Comparison of ENCODE assay signal across 8 cellular contexts in genomic region chr17:45171338-45172231, GRCh38. TPM values are rescaled to one million over a fixed set of nuclear protein-coding genes. Genes with fewer than 3 reads are reported as not detected.
A peak's percentile ranks its signal among the peaks of the same experiment; 100 is the strongest.
DNase-seq lines count a peak whose midpoint lies in the region; ATAC-seq and TF ChIP-seq lines count a peak whose summit lies in the region.

No MANE protein-coding gene starts in this region.

- H2BK120ac ChIP-seq in IMR-90 (ENCODE audit: low read depth, low read length), result peak overlapping the region; percentile 88

- H3K4me1 ChIP-seq in A673 (ENCODE audit: insufficient read depth, low read length, poor library complexity, severe bottlenecking) (peaks cover 23% of the 10 kb centered on the region), IMR-90 (ENCODE audit: control insufficient read depth, insufficient read depth, low read length) (peaks cover 30% of the 10 kb centered on the region)

- peak overlapping the region; percentile 83 for H4K5ac ChIP-seq in IMR-90 (ENCODE audit: low read depth, low read length)

- CTCF ChIA-PET in A673 (lab: Charles Lee), result interaction anchor here (1.1 kb wide), 1 partner anchor 22 kb away, joined by 3 read pairs; no protein-coding TSS in a partner anchor
- CTCF ChIA-PET in IMR-90 (lab: Yijun Ruan, JAX), result interaction anchor here (0.8 to 1.7 kb wide), 4 partner anchors 10 to 36 kb away, joined by 3 to 7 read pairs (median 4); partner anchors contain the start of genes ACBD4 and HEXIM2

- no peak for TF ChIP-seq CTCF in A673 (conservative IDR thresholded peaks at IDR 0.05; ENCODE audit: low read depth, low read length)
- no peak for TF ChIP-seq CTCF in IMR-90 (conservative IDR thresholded peaks at IDR 0.05; ENCODE audit: low read depth, low read length)

- peaks cover 33% of the 10 kb centered on the region for H3K9me1 ChIP-seq in IMR-90 (ENCODE audit: insufficient read depth, low read length)

- peak overlapping the region; percentile 80 for H2BK20ac ChIP-seq in IMR-90 (ENCODE audit: low read depth, low read length)

- H3K9me3 ChIP-seq in A673 (ENCODE audit: low read depth, low read length, poor library complexity, severe bottlenecking) (no peaks in the 10 kb centered on the region), IMR-90 (ENCODE audit: control insufficient read depth, insufficient read depth, low read length) (no peaks in the 10 kb centered on the region)

- H3K4me3 ChIP-seq in A673 (ENCODE audit: low read depth, low read length, poor library complexity, severe bottlenecking) (no peak overlapping the region), IMR-90 (ENCODE audit: insufficient read depth, low read depth, low read length) (no peak overlapping the region)

- H2BK15ac ChIP-seq in IMR-90 (ENCODE audit: low read depth, low read length), result peak overlapping the region; percentile 91; the same call in 2 of the 3 replicates

- ATAC-seq in IMR-90 (ENCODE audit: low read depth) (peak; percentile 25), GM21825 (IDR thresholded peaks at IDR 0.05; ENCODE audit: unreplicated experiment) (no peak), GM21360 (IDR thresholded peaks at IDR 0.05; ENCODE audit: unreplicated experiment) (no peak)

- peak overlapping the region; percentile 95 for H2AK9ac ChIP-seq in IMR-90 (replicated peaks; ENCODE audit: low read depth, low read length, poor library complexity)

- peak overlapping the region; percentile 93 for H2AFZ ChIP-seq in IMR-90 (replicated peaks; ENCODE audit: low read length, poor library complexity)

- 39% methylated on average over 8 of the region's 20 CpGs; no CpG with 5 or more reads in 1 of the 2 experiments for WGBS in IMR-90 (ENCODE audit: extremely low coverage in 2 of 2, insufficient read length in 1 of 2), 2 experiments

- H4K91ac ChIP-seq in IMR-90 (ENCODE audit: insufficient read depth, low read depth, low read length), result peak overlapping the region; percentile 96

- DNase-seq in A673 (ENCODE audit: low spot score) (no peak), IMR-90 (no peak), kidney tubule cell (ENCODE audit: low spot score) (peak; percentile 91), substantia nigra (lab: John Stamatoyannopoulos, UW) (peak in 7 of 49 donors; percentile 12 to 65 (median 34))
- DNase-seq in activated CD8-positive, alpha-beta memory T cell treated with anti-CD3 and anti-CD28 coated beads, Interleukin-2, amount 50 U/mL, for 48 hours, result no peak

- peak overlapping the region; percentile 91 for H3K14ac ChIP-seq in IMR-90 (replicated peaks; ENCODE audit: low read depth, low read length)

- POLR2A ChIA-PET in A673 (lab: Charles Lee; ENCODE audit: low non-redundant PET) (interaction anchor here (0.6 kb wide), 1 partner anchor 24 kb away, joined by 6 read pairs; the partner anchor contains the start of gene HEXIM1), IMR-90 (lab: Charles Lee; ENCODE audit: unreplicated experiment) (interaction anchor here (1.5 to 2.2 kb wide), 2 partner anchors 10 to 26 kb away, joined by 3 to 6 read pairs; partner anchors contain the start of gene HEXIM2)

- H3K79me1 ChIP-seq in IMR-90 (ENCODE audit: low read depth in 1 of 2, low read length in 2 of 2), result peaks cover 0 to 19% of the 10 kb centered on the region in 2 experiments; a peak in 1 of 4 replicates

- peak overlapping the region; percentile 96 for H3K23ac ChIP-seq in IMR-90 (ENCODE audit: low read depth, low read length)

- H4K8ac ChIP-seq in IMR-90 (ENCODE audit: low read depth in 2 of 2, low read length in 2 of 2), result peak overlapping the region; percentile 98 to 99

- H2AK5ac ChIP-seq in IMR-90 (ENCODE audit: low read depth, low read length), result peak overlapping the region; percentile 87

- in situ Hi-C loops in IMR-90 (cut with MboI; ENCODE audit: low sequenced_read_pairs), result no loop called here

- dilution Hi-C loops in IMR-90 (cut with HindIII; ENCODE audit: low sequenced_read_pairs, unreplicated experiment), result no loop called here

- H3K36me3 ChIP-seq in A673 (ENCODE audit: insufficient read depth, low read length, poor library complexity, severe bottlenecking) (no peaks in the 10 kb centered on the region), IMR-90 (ENCODE audit: control insufficient read depth, insufficient read depth, low read length) (peaks cover 4% of the 10 kb centered on the region; the same call in 1 of the 2 replicates)

- peak overlapping the region; percentile 76 for H2BK5ac ChIP-seq in IMR-90 (ENCODE audit: low read depth, low read length, poor library complexity, severe bottlenecking)

- H3K4me2 ChIP-seq in IMR-90 (ENCODE audit: low read depth, low read length), result peak overlapping the region; percentile 33

- peak overlapping the region; percentile 87 for H3K27ac ChIP-seq in A673 (ENCODE audit: low read depth, low read length, poor library complexity, severe bottlenecking)
- H3K27ac ChIP-seq in IMR-90 (ENCODE audit: insufficient read depth, low read length), result peak overlapping the region; percentile 71
- peak overlapping the region; percentile 93 for H3K27ac ChIP-seq in angular gyrus (ENCODE audit: low read depth, low read length)
- peak overlapping the region; percentile 92 for H3K27ac ChIP-seq in substantia nigra (ENCODE audit: low read depth, low read length, poor library complexity, severe bottlenecking)

- no peaks in the 10 kb centered on the region for H4K20me1 ChIP-seq in IMR-90 (ENCODE audit: insufficient read depth, low read length)

- no peak for TF ChIP-seq POLR2A in IMR-90 (IDR thresholded peaks at IDR 0.05; ENCODE audit: low read depth, low read length)

- H3K56ac ChIP-seq in IMR-90 (ENCODE audit: extremely low read depth, insufficient read depth, low read length), result peak overlapping the region; percentile 35; the same call in 1 of the 2 replicates

- BruUV-seq in A673 (replicated peaks; lab: Mats Ljungman, UMichigan) (no TSS peak), IMR-90 (replicated peaks; lab: Mats Ljungman, UMichigan) (no TSS peak)

- TF ChIP-seq RAD21 in IMR-90 (IDR thresholded peaks at IDR 0.05; ENCODE audit: low read length), result no peak

- no peaks in the 10 kb centered on the region for H3K27me3 ChIP-seq in A673 (replicated peaks; ENCODE audit: insufficient read depth, low read depth, low read length, poor library complexity)
- H3K27me3 ChIP-seq in IMR-90 (ENCODE audit: control insufficient read depth, insufficient read depth, low read length), result no peaks in the 10 kb centered on the region

- H3K9ac ChIP-seq in IMR-90 (ENCODE audit: low read depth, low read length), result peak overlapping the region; percentile 60

- H3K18ac ChIP-seq in IMR-90 (ENCODE audit: low read depth, low read length), result peak overlapping the region; percentile 48

- intact Hi-C loops in A673 (cut with micrococcal nuclease; ENCODE audit: unreplicated experiment), result no loop called here
- intact Hi-C loops in IMR-90 (cut with micrococcal nuclease), result no loop called here

- peak overlapping the region; percentile 96 for H3K4ac ChIP-seq in IMR-90 (ENCODE audit: low read depth, low read length)

TF ChIP-seq in IMR-90, 13 proteins besides CTCF, POLR2A, EP300 and RAD21 (continues in another document):
- TF ChIP-seq MAZ (IDR thresholded peaks at IDR 0.05; ENCODE audit: borderline replicate concordance, low read depth, low read length) (no peak), BHLHE40 (IDR thresholded peaks at IDR 0.05; ENCODE audit: low read depth, low read length) (no peak), CHD1 (IDR thresholded peaks at IDR 0.05; ENCODE audit: low read depth, low read length) (no peak), RCOR1 (IDR thresholded peaks at IDR 0.05; ENCODE audit: insufficient replicate concordance, low read length) (no peak), MAFK (IDR thresholded peaks at IDR 0.05; ENCODE audit: low read depth, low read length) (no peak), FOS (IDR thresholded peaks at IDR 0.05; ENCODE audit: low read depth, low read length) (no peak), MXI1 (IDR thresholded peaks at IDR 0.05; ENCODE audit: borderline replicate concordance, low read depth, low read length) (no peak), RFX5 (IDR thresholded peaks at IDR 0.05; ENCODE audit: low read depth, low read length) (no peak), SMC3 (IDR thresholded peaks at IDR 0.05; ENCODE audit: low read depth, low read length) (no peak), CEBPB (IDR thresholded peaks at IDR 0.05; ENCODE audit: low read depth, low read length) (no peak), NFE2L2 (IDR thresholded peaks at IDR 0.05; ENCODE audit: low read depth, low read length) (no peak)
- TF ChIP-seq, protein P1, sequence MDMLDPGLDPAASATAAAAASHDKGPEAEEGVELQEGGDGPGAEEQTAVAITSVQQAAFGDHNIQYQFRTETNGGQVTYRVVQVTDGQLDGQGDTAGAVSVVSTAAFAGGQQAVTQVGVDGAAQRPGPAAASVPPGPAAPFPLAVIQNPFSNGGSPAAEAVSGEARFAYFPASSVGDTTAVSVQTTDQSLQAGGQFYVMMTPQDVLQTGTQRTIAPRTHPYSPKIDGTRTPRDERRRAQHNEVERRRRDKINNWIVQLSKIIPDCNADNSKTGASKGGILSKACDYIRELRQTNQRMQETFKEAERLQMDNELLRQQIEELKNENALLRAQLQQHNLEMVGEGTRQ (IDR thresholded peaks at IDR 0.05; ENCODE audit: low read depth, low read length), result no peak

RNA-seq across cellular contexts. Expression of gene HEXIM2, which starts 9.9 kb away (rescaled TPM):
- 4.6 and 4.8 TPM in 2 replicates for total RNA-seq in A673 (2021)
- 5.6 and 6.1 TPM in 2 replicates for total RNA-seq in IMR-90 (2012; rRNA removed)
- polyA plus RNA-seq in IMR-90 (2012; rRNA removed), result 4.5 TPM in 2 replicates
- polyA plus RNA-seq in IMR-90 (2012; cell fraction: cytosol; rRNA removed), result 5.2 and 10.6 TPM in 2 replicates
- 2.9 and 6.9 TPM in 2 replicates for polyA plus RNA-seq in IMR-90 (2012; cell fraction: nucleus; rRNA removed; ENCODE audit: low replicate concordance)

RNA-seq across cellular contexts. Expression of gene HEXIM1, which starts 23.3 kb away (rescaled TPM):
- total RNA-seq in A673 (2021) (21.2 and 22.1 TPM in 2 replicates), IMR-90 (2012; rRNA removed) (5.9 and 8.6 TPM in 2 replicates)
- 14.5 TPM in 2 replicates for polyA plus RNA-seq in IMR-90 (2012; rRNA removed)
- polyA plus RNA-seq in IMR-90 (2012; cell fraction: cytosol; rRNA removed), result 13.5 and 13.8 TPM in 2 replicates
- 8.5 and 12.5 TPM in 2 replicates for polyA plus RNA-seq in IMR-90 (2012; cell fraction: nucleus; rRNA removed; ENCODE audit: low replicate concordance)

RNA-seq across cellular contexts. Expression of gene ACBD4, which starts 36.1 kb away (rescaled TPM):
- 1.4 and 4.2 TPM in 2 replicates for total RNA-seq in A673 (2021)
- total RNA-seq in IMR-90 (2012; rRNA removed), result 1.7 and 2.3 TPM in 2 replicates
- polyA plus RNA-seq in IMR-90 (2012; rRNA removed), result 5.7 and 6.1 TPM in 2 replicates
- 4.5 and 5.5 TPM in 2 replicates for polyA plus RNA-seq in IMR-90 (2012; cell fraction: cytosol; rRNA removed)
- polyA plus RNA-seq in IMR-90 (2012; cell fraction: nucleus; rRNA removed; ENCODE audit: low replicate concordance), result 29.9 and 39.6 TPM in 2 replicates

RNA-seq across cellular contexts. Expression of gene PLCD3, which starts 39.3 kb away (rescaled TPM):
- total RNA-seq in A673 (2021), result 12.0 and 18.5 TPM in 2 replicates
- total RNA-seq in IMR-90 (2012; rRNA removed), result 5.3 and 5.6 TPM in 2 replicates
- polyA plus RNA-seq in IMR-90 (2012; rRNA removed), result 36.6 and 39.0 TPM in 2 replicates
- polyA plus RNA-seq in IMR-90 (2012; cell fraction: cytosol; rRNA removed), result 14.8 and 45.8 TPM in 2 replicates
- polyA plus RNA-seq in IMR-90 (2012; cell fraction: nucleus; rRNA removed; ENCODE audit: low replicate concordance), result 35.9 and 73.0 TPM in 2 replicates

RNA-seq across cellular contexts. Expression of gene FMNL1, which starts 50.1 kb away (rescaled TPM):
- total RNA-seq in A673 (2021), result 1.0 and 1.4 TPM in 2 replicates
- 0.36 and 0.56 TPM in 2 replicates for total RNA-seq in IMR-90 (2012; rRNA removed)
- 1.4 and 2.3 TPM in 2 replicates for polyA plus RNA-seq in IMR-90 (2012; rRNA removed)
- polyA plus RNA-seq in IMR-90 (2012; cell fraction: cytosol; rRNA removed), result 4.2 and 5.3 TPM in 2 replicates
- 10.8 and 12.1 TPM in 2 replicates for polyA plus RNA-seq in IMR-90 (2012; cell fraction: nucleus; rRNA removed; ENCODE audit: low replicate concordance)
